1 cellular context compared by ENCODE assay signal in the genomic region with DNA sequence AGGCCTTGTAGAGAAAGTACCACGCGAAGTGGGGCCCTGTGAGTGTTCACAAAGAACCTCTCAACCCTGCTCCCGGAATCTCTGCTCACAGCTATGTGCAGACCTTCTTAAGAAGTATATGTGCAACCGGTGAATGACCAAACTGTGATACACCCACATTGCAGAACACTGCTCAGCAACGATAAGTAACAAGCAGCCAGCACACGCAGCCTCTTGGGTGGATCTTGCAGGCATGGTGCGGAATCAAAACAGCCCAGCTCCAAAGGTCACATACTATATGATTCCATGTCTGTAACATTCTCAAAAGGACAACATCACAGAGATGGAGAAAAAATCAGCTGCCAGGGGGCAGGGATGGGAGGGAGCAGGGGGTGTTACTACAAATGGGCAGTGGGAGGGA.
TF ChIP-seq lines count a peak whose summit lies in the region.

No MANE protein-coding gene starts in this region.

TF ChIP-seq in GM23338, 12 proteins besides CTCF, POLR2A, EP300 and RAD21 (continued from another document):
- TF ChIP-seq, protein P1, sequence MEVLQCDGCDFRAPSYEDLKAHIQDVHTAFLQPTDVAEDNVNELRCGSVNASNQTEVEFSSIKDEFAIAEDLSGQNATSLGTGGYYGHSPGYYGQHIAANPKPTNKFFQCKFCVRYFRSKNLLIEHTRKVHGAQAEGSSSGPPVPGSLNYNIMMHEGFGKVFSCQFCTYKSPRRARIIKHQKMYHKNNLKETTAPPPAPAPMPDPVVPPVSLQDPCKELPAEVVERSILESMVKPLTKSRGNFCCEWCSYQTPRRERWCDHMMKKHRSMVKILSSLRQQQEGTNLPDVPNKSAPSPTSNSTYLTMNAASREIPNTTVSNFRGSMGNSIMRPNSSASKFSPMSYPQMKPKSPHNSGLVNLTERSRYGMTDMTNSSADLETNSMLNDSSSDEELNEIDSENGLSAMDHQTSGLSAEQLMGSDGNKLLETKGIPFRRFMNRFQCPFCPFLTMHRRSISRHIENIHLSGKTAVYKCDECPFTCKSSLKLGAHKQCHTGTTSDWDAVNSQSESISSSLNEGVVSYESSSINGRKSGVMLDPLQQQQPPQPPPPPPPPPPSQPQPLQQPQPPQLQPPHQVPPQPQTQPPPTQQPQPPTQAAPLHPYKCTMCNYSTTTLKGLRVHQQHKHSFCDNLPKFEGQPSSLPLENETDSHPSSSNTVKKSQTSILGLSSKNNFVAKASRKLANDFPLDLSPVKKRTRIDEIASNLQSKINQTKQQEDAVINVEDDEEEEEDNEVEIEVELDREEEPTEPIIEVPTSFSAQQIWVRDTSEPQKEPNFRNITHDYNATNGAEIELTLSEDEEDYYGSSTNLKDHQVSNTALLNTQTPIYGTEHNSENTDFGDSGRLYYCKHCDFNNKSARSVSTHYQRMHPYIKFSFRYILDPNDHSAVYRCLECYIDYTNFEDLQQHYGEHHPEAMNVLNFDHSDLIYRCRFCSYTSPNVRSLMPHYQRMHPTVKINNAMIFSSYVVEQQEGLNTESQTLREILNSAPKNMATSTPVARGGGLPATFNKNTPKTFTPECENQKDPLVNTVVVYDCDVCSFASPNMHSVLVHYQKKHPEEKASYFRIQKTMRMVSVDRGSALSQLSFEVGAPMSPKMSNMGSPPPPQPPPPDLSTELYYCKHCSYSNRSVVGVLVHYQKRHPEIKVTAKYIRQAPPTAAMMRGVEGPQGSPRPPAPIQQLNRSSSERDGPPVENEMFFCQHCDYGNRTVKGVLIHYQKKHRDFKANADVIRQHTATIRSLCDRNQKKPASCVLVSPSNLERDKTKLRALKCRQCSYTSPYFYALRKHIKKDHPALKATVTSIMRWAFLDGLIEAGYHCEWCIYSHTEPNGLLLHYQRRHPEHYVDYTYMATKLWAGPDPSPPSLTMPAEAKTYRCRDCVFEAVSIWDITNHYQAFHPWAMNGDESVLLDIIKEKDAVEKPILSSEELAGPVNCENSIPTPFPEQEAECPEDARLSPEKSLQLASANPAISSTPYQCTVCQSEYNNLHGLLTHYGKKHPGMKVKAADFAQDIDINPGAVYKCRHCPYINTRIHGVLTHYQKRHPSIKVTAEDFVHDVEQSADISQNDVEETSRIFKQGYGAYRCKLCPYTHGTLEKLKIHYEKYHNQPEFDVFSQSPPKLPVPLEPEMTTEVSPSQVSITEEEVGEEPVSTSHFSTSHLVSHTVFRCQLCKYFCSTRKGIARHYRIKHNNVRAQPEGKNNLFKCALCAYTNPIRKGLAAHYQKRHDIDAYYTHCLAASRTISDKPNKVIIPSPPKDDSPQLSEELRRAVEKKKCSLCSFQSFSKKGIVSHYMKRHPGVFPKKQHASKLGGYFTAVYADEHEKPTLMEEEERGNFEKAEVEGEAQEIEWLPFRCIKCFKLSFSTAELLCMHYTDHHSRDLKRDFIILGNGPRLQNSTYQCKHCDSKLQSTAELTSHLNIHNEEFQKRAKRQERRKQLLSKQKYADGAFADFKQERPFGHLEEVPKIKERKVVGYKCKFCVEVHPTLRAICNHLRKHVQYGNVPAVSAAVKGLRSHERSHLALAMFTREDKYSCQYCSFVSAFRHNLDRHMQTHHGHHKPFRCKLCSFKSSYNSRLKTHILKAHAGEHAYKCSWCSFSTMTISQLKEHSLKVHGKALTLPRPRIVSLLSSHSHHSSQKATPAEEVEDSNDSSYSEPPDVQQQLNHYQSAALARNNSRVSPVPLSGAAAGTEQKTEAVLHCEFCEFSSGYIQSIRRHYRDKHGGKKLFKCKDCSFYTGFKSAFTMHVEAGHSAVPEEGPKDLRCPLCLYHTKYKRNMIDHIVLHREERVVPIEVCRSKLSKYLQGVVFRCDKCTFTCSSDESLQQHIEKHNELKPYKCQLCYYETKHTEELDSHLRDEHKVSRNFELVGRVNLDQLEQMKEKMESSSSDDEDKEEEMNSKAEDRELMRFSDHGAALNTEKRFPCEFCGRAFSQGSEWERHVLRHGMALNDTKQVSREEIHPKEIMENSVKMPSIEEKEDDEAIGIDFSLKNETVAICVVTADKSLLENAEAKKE (CRISPR knock-in tag; IDR thresholded peaks at IDR 0.05): no peak
- no peak for TF ChIP-seq ZNF114 (CRISPR knock-in tag; IDR thresholded peaks at IDR 0.05)
- no peak for TF ChIP-seq EZH2 (IDR thresholded peaks at IDR 0.05; ENCODE audit: low read depth, unreplicated experiment)
- TF ChIP-seq, protein P2, sequence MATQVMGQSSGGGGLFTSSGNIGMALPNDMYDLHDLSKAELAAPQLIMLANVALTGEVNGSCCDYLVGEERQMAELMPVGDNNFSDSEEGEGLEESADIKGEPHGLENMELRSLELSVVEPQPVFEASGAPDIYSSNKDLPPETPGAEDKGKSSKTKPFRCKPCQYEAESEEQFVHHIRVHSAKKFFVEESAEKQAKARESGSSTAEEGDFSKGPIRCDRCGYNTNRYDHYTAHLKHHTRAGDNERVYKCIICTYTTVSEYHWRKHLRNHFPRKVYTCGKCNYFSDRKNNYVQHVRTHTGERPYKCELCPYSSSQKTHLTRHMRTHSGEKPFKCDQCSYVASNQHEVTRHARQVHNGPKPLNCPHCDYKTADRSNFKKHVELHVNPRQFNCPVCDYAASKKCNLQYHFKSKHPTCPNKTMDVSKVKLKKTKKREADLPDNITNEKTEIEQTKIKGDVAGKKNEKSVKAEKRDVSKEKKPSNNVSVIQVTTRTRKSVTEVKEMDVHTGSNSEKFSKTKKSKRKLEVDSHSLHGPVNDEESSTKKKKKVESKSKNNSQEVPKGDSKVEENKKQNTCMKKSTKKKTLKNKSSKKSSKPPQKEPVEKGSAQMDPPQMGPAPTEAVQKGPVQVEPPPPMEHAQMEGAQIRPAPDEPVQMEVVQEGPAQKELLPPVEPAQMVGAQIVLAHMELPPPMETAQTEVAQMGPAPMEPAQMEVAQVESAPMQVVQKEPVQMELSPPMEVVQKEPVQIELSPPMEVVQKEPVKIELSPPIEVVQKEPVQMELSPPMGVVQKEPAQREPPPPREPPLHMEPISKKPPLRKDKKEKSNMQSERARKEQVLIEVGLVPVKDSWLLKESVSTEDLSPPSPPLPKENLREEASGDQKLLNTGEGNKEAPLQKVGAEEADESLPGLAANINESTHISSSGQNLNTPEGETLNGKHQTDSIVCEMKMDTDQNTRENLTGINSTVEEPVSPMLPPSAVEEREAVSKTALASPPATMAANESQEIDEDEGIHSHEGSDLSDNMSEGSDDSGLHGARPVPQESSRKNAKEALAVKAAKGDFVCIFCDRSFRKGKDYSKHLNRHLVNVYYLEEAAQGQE (IDR thresholded peaks at IDR 0.05; ENCODE audit: unreplicated experiment): no peak
- TF ChIP-seq NANOG (IDR thresholded peaks at IDR 0.05; ENCODE audit: borderline replicate concordance): no peak
- no peak for TF ChIP-seq EZH2phosphoT487 (IDR thresholded peaks at IDR 0.05; ENCODE audit: unreplicated experiment)
- TF ChIP-seq CREB1 (CRISPR knock-in tag; IDR thresholded peaks at IDR 0.05; ENCODE audit: low read depth): no peak
